ENCODE assay signal across 1 cellular context in the genomic region with DNA sequence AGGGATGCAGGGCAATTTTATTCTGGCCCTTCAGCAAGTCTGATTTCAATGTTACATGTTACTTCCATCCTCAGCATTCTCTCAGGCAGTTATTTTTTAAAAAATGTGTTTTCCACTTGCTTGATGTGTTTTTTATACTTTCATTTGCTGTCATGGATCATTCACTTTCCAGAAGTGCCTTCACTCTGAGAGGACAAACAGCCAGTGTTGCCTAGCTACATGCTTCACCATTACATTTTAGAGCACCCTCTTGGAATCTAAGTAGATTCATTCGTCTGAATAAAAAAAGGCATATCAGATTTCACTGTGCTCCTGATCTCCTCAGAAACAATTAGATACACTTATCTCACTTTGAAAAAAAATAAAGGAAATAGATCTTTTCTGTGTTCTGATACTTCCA.
TF ChIP-seq lines count a peak whose summit lies in the region.

No MANE protein-coding gene starts in this region.

TF ChIP-seq in GM23338, 12 proteins besides CTCF, POLR2A, EP300 and RAD21 (continued from another document):
- TF ChIP-seq, protein P1, sequence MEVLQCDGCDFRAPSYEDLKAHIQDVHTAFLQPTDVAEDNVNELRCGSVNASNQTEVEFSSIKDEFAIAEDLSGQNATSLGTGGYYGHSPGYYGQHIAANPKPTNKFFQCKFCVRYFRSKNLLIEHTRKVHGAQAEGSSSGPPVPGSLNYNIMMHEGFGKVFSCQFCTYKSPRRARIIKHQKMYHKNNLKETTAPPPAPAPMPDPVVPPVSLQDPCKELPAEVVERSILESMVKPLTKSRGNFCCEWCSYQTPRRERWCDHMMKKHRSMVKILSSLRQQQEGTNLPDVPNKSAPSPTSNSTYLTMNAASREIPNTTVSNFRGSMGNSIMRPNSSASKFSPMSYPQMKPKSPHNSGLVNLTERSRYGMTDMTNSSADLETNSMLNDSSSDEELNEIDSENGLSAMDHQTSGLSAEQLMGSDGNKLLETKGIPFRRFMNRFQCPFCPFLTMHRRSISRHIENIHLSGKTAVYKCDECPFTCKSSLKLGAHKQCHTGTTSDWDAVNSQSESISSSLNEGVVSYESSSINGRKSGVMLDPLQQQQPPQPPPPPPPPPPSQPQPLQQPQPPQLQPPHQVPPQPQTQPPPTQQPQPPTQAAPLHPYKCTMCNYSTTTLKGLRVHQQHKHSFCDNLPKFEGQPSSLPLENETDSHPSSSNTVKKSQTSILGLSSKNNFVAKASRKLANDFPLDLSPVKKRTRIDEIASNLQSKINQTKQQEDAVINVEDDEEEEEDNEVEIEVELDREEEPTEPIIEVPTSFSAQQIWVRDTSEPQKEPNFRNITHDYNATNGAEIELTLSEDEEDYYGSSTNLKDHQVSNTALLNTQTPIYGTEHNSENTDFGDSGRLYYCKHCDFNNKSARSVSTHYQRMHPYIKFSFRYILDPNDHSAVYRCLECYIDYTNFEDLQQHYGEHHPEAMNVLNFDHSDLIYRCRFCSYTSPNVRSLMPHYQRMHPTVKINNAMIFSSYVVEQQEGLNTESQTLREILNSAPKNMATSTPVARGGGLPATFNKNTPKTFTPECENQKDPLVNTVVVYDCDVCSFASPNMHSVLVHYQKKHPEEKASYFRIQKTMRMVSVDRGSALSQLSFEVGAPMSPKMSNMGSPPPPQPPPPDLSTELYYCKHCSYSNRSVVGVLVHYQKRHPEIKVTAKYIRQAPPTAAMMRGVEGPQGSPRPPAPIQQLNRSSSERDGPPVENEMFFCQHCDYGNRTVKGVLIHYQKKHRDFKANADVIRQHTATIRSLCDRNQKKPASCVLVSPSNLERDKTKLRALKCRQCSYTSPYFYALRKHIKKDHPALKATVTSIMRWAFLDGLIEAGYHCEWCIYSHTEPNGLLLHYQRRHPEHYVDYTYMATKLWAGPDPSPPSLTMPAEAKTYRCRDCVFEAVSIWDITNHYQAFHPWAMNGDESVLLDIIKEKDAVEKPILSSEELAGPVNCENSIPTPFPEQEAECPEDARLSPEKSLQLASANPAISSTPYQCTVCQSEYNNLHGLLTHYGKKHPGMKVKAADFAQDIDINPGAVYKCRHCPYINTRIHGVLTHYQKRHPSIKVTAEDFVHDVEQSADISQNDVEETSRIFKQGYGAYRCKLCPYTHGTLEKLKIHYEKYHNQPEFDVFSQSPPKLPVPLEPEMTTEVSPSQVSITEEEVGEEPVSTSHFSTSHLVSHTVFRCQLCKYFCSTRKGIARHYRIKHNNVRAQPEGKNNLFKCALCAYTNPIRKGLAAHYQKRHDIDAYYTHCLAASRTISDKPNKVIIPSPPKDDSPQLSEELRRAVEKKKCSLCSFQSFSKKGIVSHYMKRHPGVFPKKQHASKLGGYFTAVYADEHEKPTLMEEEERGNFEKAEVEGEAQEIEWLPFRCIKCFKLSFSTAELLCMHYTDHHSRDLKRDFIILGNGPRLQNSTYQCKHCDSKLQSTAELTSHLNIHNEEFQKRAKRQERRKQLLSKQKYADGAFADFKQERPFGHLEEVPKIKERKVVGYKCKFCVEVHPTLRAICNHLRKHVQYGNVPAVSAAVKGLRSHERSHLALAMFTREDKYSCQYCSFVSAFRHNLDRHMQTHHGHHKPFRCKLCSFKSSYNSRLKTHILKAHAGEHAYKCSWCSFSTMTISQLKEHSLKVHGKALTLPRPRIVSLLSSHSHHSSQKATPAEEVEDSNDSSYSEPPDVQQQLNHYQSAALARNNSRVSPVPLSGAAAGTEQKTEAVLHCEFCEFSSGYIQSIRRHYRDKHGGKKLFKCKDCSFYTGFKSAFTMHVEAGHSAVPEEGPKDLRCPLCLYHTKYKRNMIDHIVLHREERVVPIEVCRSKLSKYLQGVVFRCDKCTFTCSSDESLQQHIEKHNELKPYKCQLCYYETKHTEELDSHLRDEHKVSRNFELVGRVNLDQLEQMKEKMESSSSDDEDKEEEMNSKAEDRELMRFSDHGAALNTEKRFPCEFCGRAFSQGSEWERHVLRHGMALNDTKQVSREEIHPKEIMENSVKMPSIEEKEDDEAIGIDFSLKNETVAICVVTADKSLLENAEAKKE (CRISPR knock-in tag; IDR thresholded peaks at IDR 0.05) = no peak
- TF ChIP-seq JUNB (IDR thresholded peaks at IDR 0.05; ENCODE audit: unreplicated experiment) (no peak), STAT1 (IDR thresholded peaks at IDR 0.05; ENCODE audit: unreplicated experiment) (no peak), EZH2phosphoT487 (IDR thresholded peaks at IDR 0.05; ENCODE audit: unreplicated experiment) (no peak), CREB1 (CRISPR knock-in tag; IDR thresholded peaks at IDR 0.05; ENCODE audit: low read depth) (no peak)
